8 cellular contexts compared by ENCODE assay signal in the genomic region with DNA sequence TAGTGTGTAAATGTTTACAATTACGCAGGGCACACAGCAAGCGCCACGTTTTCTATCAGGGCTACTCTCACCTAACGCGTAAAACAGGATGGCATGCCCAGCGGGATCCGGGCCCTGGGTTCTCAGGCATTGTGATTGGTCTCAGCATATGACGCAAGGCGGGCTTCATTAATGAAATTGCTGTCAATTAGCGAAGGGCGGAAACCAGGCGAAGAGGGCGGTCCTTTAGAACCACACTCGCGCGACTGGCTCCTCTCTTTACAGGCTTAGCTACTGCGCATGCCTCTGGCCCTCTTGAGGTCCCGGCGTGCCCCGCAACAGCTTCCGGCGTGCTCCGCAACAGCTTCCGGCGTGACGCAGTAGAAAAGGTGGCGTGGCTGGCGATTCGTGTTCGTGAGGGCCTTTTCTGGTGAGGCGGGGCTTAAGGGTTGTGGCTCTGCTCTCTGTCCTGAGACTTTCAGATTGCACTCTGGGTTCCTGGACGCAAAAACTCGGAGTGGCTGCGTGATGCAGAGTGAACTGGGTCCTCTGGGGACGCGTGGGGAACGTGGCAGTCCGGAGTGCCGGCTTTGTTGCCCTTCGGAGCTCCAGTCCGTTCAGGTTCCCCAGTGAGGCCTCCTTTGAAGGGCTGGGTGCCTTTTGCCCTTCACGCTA. TPM values are rescaled to one million over a fixed set of nuclear protein-coding genes. Genes with fewer than 3 reads are reported as not detected.
A peak's percentile ranks its signal among the peaks of the same experiment; 100 is the strongest.
DNase-seq lines count a peak whose midpoint lies in the region; ATAC-seq, FAIRE-seq and TF ChIP-seq lines count a peak whose summit lies in the region.

No MANE protein-coding gene starts in this region.

- H3K27ac ChIP-seq in WERI-Rb-1 (peak overlapping the region; percentile 86), keratinocyte (ENCODE audit: control insufficient read depth, insufficient read depth, low read length) (peak overlapping the region; percentile 58)

- ATAC-seq in HG02852 (IDR thresholded peaks at IDR 0.05; ENCODE audit: unreplicated experiment), result no peak

- H3K4me3 ChIP-seq in WERI-Rb-1 (ENCODE audit: low read depth, low read length) (peak overlapping the region; percentile 90), keratinocyte (ENCODE audit: control insufficient read depth in 2 of 3, extremely low read depth in 1 of 3, insufficient read depth in 2 of 3, low read depth in 1 of 3, low read length in 3 of 3) (peak overlapping the region; percentile 48 to 73 (median 66))

- H2AFZ ChIP-seq in keratinocyte (ENCODE audit: control insufficient read depth, low read length), result peak overlapping the region; percentile 88

- H3K9ac ChIP-seq in keratinocyte (ENCODE audit: control insufficient read depth, extremely low read depth, insufficient read depth, low read length), result peak overlapping the region; percentile 66

- H4K20me1 ChIP-seq in keratinocyte (ENCODE audit: control insufficient read depth, extremely low read depth, insufficient read depth, low read length), result no peaks in the 10 kb centered on the region

- dilution Hi-C loops in keratinocyte (cut with MboI; ENCODE audit: extremely low pct_ligation_motif_present, low sequenced_read_pairs), result no loop called here

- FAIRE-seq in keratinocyte (lab: Jason Lieb, UNC), result peak; percentile 29

- peak overlapping the region; percentile 65 for H3K4me2 ChIP-seq in keratinocyte (ENCODE audit: control insufficient read depth, extremely low read depth, insufficient read depth, low read depth, low read length)

- peak; percentile 29 for DNase-seq in NK-92 (lab: John Stamatoyannopoulos, UW; ENCODE audit: unreplicated experiment)
- no peak for DNase-seq in NK-92 treated with Interleukin-12 subunit alpha and Interleukin-12 subunit beta, amount 100 ng/mL, for 24 hours (lab: John Stamatoyannopoulos, UW)
- peak; percentile 97 for DNase-seq in NAMALWA (ENCODE audit: low spot score)
- DNase-seq in WERI-Rb-1, result peak; percentile 98
- peak; percentile 78 for DNase-seq in brain pericyte (ENCODE audit: low read depth, low spot score)
- peak; percentile 50 for DNase-seq in keratinocyte (ENCODE audit: low read depth, low spot score)
- peak; percentile 66 to 72 for DNase-seq in stimulated activated CD4-positive, alpha-beta T cell treated with anti-CD3 and anti-CD28 coated beads, Interleukin-1b, Interleukin-23, amount 100 ng/mL, for 4 hours (ENCODE audit: low read depth in 2 of 2)

- H3K36me3 ChIP-seq in WERI-Rb-1 (no peaks in the 10 kb centered on the region), keratinocyte (ENCODE audit: control insufficient read depth in 2 of 2, extremely low read depth in 1 of 2, insufficient read depth in 2 of 2, low read length in 2 of 2) (no peaks in the 10 kb centered on the region)

- H3K9me3 ChIP-seq in WERI-Rb-1 (ENCODE audit: severe bottlenecking), result no peaks in the 10 kb centered on the region
- no peaks in the 10 kb centered on the region for H3K9me3 ChIP-seq in keratinocyte (ENCODE audit: control insufficient read depth, low read depth, low read length)

- no peaks in the 10 kb centered on the region for H3K4me1 ChIP-seq in keratinocyte (ENCODE audit: control insufficient read depth, extremely low read depth, insufficient read depth, low read length)

- no peaks in the 10 kb centered on the region for H3K27me3 ChIP-seq in WERI-Rb-1 (ENCODE audit: insufficient read depth, low read depth, severe bottlenecking)
- no peaks in the 10 kb centered on the region for H3K27me3 ChIP-seq in keratinocyte (ENCODE audit: control insufficient read depth, extremely low read depth, insufficient read depth, low read length)

- TF ChIP-seq CTCF in WERI-Rb-1 (IDR thresholded peaks at IDR 0.05; ENCODE audit: low read depth, low read length) (no peak), keratinocyte (optimal IDR thresholded peaks at IDR 0.05 in 1 of 3, IDR thresholded peaks at IDR 0.05 in 1 of 3, conservative IDR thresholded peaks at IDR 0.05 in 1 of 3; ENCODE audit: extremely low read depth in 1 of 3, insufficient read depth in 2 of 3, low read length in 3 of 3) (no peak)

- no peaks in the 10 kb centered on the region for H3K9me1 ChIP-seq in keratinocyte (ENCODE audit: control insufficient read depth, extremely low read depth, insufficient read depth, low read length)

- no peaks in the 10 kb centered on the region for H3K79me2 ChIP-seq in keratinocyte (ENCODE audit: control insufficient read depth, insufficient read depth, low read length)

RNA-seq across cellular contexts. Expression of gene OR2C1, which starts 9.2 kb away (rescaled TPM):
- polyA plus RNA-seq in keratinocyte, result 0.14 to 0.15 TPM (median 0.14 TPM) in 3 replicates
- polyA plus RNA-seq in keratinocyte (2011; ENCODE audit: low read depth), result not detected
- 0.14 TPM in 1 of 2 replicates, not detected in the other for polyA plus RNA-seq in keratinocyte (2011; cell fraction: cytosol; rRNA removed)
- polyA plus RNA-seq in keratinocyte (2011; cell fraction: nucleus; rRNA removed), result 0.34 and 0.45 TPM in 2 replicates
- 0.10 TPM in 1 of 2 replicates, not detected in the other for polyA plus RNA-seq in keratinocyte (2012; ENCODE audit: low replicate concordance)
- polyA minus RNA-seq in keratinocyte, result 0.43 TPM in 1 of 3 replicates, not detected in the others
- polyA minus RNA-seq in keratinocyte (2011; cell fraction: cytosol; rRNA and poly(A)+ RNA removed), result not detected
- polyA minus RNA-seq in keratinocyte (2011; cell fraction: nucleus; rRNA and poly(A)+ RNA removed), result 0.63 and 0.85 TPM in 2 replicates

RNA-seq across cellular contexts. Expression of gene ZSCAN32, which starts 35.9 kb away (rescaled TPM):
- 17.2 to 21.7 TPM (median 17.3 TPM) in 3 replicates for polyA plus RNA-seq in keratinocyte
- polyA plus RNA-seq in keratinocyte (2011; ENCODE audit: low read depth), result 9.4 TPM
- 12.0 and 17.7 TPM in 2 replicates for polyA plus RNA-seq in keratinocyte (2011; cell fraction: cytosol; rRNA removed)
- 27.4 and 28.0 TPM in 2 replicates for polyA plus RNA-seq in keratinocyte (2011; cell fraction: nucleus; rRNA removed)
- 7.1 and 9.7 TPM in 2 replicates for polyA plus RNA-seq in keratinocyte (2012; ENCODE audit: low replicate concordance)
- polyA minus RNA-seq in keratinocyte, result 11.2 to 14.1 TPM (median 13.7 TPM) in 3 replicates
- polyA minus RNA-seq in keratinocyte (2011; cell fraction: cytosol; rRNA and poly(A)+ RNA removed), result 7.5 TPM
- 6.9 and 12.6 TPM in 2 replicates for polyA minus RNA-seq in keratinocyte (2011; cell fraction: nucleus; rRNA and poly(A)+ RNA removed)

RNA-seq across cellular contexts. Expression of gene ZNF174, which starts 36.1 kb away (rescaled TPM):
- polyA plus RNA-seq in keratinocyte, result 6.0 to 9.2 TPM (median 8.0 TPM) in 3 replicates
- 1.7 TPM for polyA plus RNA-seq in keratinocyte (2011; ENCODE audit: low read depth)
- polyA plus RNA-seq in keratinocyte (2011; cell fraction: cytosol; rRNA removed), result 6.2 and 7.5 TPM in 2 replicates
- polyA plus RNA-seq in keratinocyte (2011; cell fraction: nucleus; rRNA removed), result 9.0 and 9.6 TPM in 2 replicates
- polyA plus RNA-seq in keratinocyte (2012; ENCODE audit: low replicate concordance), result 4.8 and 7.6 TPM in 2 replicates
- polyA minus RNA-seq in keratinocyte, result 4.1 to 6.6 TPM (median 5.1 TPM) in 3 replicates
- 5.2 TPM for polyA minus RNA-seq in keratinocyte (2011; cell fraction: cytosol; rRNA and poly(A)+ RNA removed)
- 4.9 and 6.3 TPM in 2 replicates for polyA minus RNA-seq in keratinocyte (2011; cell fraction: nucleus; rRNA and poly(A)+ RNA removed)

RNA-seq across cellular contexts. Expression of gene ZNF75A, which starts 59.6 kb away (rescaled TPM):
- polyA plus RNA-seq in keratinocyte, result 13.8 to 20.8 TPM (median 19.4 TPM) in 3 replicates
- polyA plus RNA-seq in keratinocyte (2011; ENCODE audit: low read depth), result 15.0 TPM
- 6.0 and 12.9 TPM in 2 replicates for polyA plus RNA-seq in keratinocyte (2011; cell fraction: cytosol; rRNA removed)
- polyA plus RNA-seq in keratinocyte (2011; cell fraction: nucleus; rRNA removed), result 42.5 and 50.3 TPM in 2 replicates
- 10.4 TPM in 2 replicates for polyA plus RNA-seq in keratinocyte (2012; ENCODE audit: low replicate concordance)
- 3.4 to 15.7 TPM (median 9.9 TPM) in 3 replicates for polyA minus RNA-seq in keratinocyte
- polyA minus RNA-seq in keratinocyte (2011; cell fraction: cytosol; rRNA and poly(A)+ RNA removed), result 5.2 TPM
- polyA minus RNA-seq in keratinocyte (2011; cell fraction: nucleus; rRNA and poly(A)+ RNA removed), result 12.1 and 21.3 TPM in 2 replicates

RNA-seq across cellular contexts. Expression of gene TIGD7, which starts 59.7 kb away (rescaled TPM):
- polyA plus RNA-seq in keratinocyte, result 0.60 to 1.6 TPM (median 1.4 TPM) in 3 replicates
- 3.9 TPM for polyA plus RNA-seq in keratinocyte (2011; ENCODE audit: low read depth)
- polyA plus RNA-seq in keratinocyte (2011; cell fraction: cytosol; rRNA removed), result 0.68 and 0.69 TPM in 2 replicates
- 3.9 and 4.6 TPM in 2 replicates for polyA plus RNA-seq in keratinocyte (2011; cell fraction: nucleus; rRNA removed)
- polyA plus RNA-seq in keratinocyte (2012; ENCODE audit: low replicate concordance), result 0.86 and 1.4 TPM in 2 replicates
- polyA minus RNA-seq in keratinocyte, result 0.66 to 2.1 TPM in 2 of 3 replicates, not detected in the other
- not detected for polyA minus RNA-seq in keratinocyte (2011; cell fraction: cytosol; rRNA and poly(A)+ RNA removed)
- 1.4 and 5.1 TPM in 2 replicates for polyA minus RNA-seq in keratinocyte (2011; cell fraction: nucleus; rRNA and poly(A)+ RNA removed)
